In the genomic region with DNA sequence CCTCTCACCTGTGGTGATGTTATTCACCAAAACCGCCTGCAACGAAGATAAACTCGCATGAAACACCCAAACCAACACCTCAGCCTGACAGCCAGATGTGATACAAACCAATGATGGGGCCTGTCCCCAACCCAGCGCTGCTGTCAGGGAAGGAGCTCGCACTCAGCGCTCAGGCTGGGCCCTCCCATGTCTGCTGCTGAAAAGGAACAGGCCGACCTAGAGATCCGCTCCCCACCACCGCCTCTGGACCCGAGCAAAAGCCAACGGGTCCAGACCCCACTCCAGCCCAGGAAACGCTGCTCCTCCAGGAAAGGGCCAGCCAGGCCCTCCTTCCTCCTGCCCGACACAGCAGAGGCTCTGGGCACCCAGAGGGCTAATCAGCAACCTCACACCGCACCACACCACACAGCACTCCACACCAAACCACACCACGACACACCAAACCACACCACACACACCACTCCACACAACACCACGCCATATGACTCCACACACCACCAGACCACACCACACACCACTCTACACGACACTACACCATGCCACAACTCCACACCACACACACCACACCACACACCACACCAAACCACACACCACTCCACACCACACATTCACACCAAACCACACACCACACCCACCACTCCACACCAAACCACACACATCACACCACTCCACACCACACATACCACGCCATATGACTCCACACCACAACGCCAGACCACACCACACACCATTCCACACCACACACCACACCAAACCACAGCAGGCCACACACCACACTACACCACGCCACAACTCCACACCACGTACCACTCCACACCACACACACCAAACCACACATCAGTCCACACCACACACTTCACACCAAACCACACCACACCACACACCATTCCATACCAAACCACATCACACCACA, we compare ENCODE assay signal across 22 cellular contexts. TPM values are rescaled to one million over a fixed set of nuclear protein-coding genes. Genes with fewer than 3 reads are reported as not detected.
A peak's percentile ranks its signal among the peaks of the same experiment; 100 is the strongest.
DNase-seq lines count a peak whose midpoint lies in the region; FAIRE-seq and TF ChIP-seq lines count a peak whose summit lies in the region.
"Had no signal": no experiment of that assay in that cellular context is flagged by ENCODE, and none has a peak within 500 bp of the region (broad histone marks: within the 10 kb centered on the region; RNA-seq: fewer than 3 reads in every experiment).

No MANE protein-coding gene starts in this region.

- H3K27ac ChIP-seq in RWPE1 (peak overlapping the region; percentile 19; the same call in 1 of the 2 replicates), mesenchymal stem cell (ENCODE audit: low read length, poor library complexity, severe bottlenecking) (no peak overlapping the region), thymus (ENCODE audit: low read depth) (peak overlapping the region; percentile 5), substantia nigra (ENCODE audit: low read depth, low read length, poor library complexity, severe bottlenecking) (no peak overlapping the region)
- H3K27ac ChIP-seq: coronary artery, esophagus muscularis mucosa, ovary, SJSA1 had no signal

- H3K14ac ChIP-seq in mesenchymal stem cell (ENCODE audit: low read length in 2 of 2) = peak overlapping the region in 1 of 2 experiments; percentile 96

- no peak overlapping the region for H3K4me2 ChIP-seq in mesenchymal stem cell (ENCODE audit: low read length, poor library complexity, severe bottlenecking)

- peaks cover 20% of the 10 kb centered on the region for H3K79me1 ChIP-seq in mesenchymal stem cell (replicated peaks; ENCODE audit: low read length, poor library complexity, severe bottlenecking)

- 94% methylated on average over 21 of the region's 21 CpGs for WGBS in mesenchymal stem cell
- 91% methylated on average over 21 of the region's 21 CpGs for WGBS in thymus

- peaks cover 0 to 14% of the 10 kb centered on the region in 2 experiments for H3K36me3 ChIP-seq in mesenchymal stem cell (ENCODE audit: control insufficient read depth in 1 of 2, insufficient read depth in 2 of 2, low read depth in 1 of 2, low read length in 2 of 2)
- H3K36me3 ChIP-seq in thymus (ENCODE audit: control insufficient read depth, insufficient read depth) = no peaks in the 10 kb centered on the region
- H3K36me3 ChIP-seq: esophagus muscularis mucosa, ovary, SJSA1 had no signal

- POLR2A ChIA-PET in RWPE1 (lab: Yijun Ruan, JAX; ENCODE audit: low non-redundant PET) = no interaction called here

- H3K27me3 ChIP-seq in mesenchymal stem cell (ENCODE audit: control insufficient read depth in 1 of 2, insufficient read depth in 1 of 2, low read length in 2 of 2) = no peaks in the 10 kb centered on the region
- no peaks in the 10 kb centered on the region for H3K27me3 ChIP-seq in thymus (ENCODE audit: control insufficient read depth, insufficient read depth)
- H3K27me3 ChIP-seq: esophagus muscularis mucosa, ovary, SJSA1 had no signal

- H2AFZ ChIP-seq in mesenchymal stem cell (ENCODE audit: low read depth, low read length) = no peak overlapping the region

- H3K18ac ChIP-seq in mesenchymal stem cell (ENCODE audit: low read depth in 1 of 2, low read length in 2 of 2) = peak overlapping the region in 1 of 2 experiments; percentile 18

- peak overlapping the region; percentile 28 for H4K8ac ChIP-seq in mesenchymal stem cell (ENCODE audit: low read length)

- H3K4me3 ChIP-seq in mesenchymal stem cell (ENCODE audit: insufficient read depth in 1 of 2, low read depth in 1 of 2, low read length in 2 of 2) = no peak overlapping the region
- no peak overlapping the region for H3K4me3 ChIP-seq in thymus (ENCODE audit: low read length)
- H3K4me3 ChIP-seq: coronary artery, esophagus muscularis mucosa, ovary, SJSA1 had no signal

- peak; percentile 30 for FAIRE-seq in H54 (lab: Jason Lieb, UNC)
- FAIRE-seq: small intestine had no signal

- no peak for TF ChIP-seq POLR2A in H54 (IDR thresholded peaks at IDR 0.05; ENCODE audit: low read depth, low read length)

- no peak overlapping the region for H2BK120ac ChIP-seq in mesenchymal stem cell (ENCODE audit: low read depth, low read length)

- TF ChIP-seq CTCF in RWPE1 (conservative IDR thresholded peaks at IDR 0.05; ENCODE audit: low read depth) = no peak

- peak overlapping the region; percentile 83 for H4K91ac ChIP-seq in mesenchymal stem cell (ENCODE audit: low read length)

- no peak overlapping the region for H2AK5ac ChIP-seq in mesenchymal stem cell (ENCODE audit: low read length, severe bottlenecking)

- H2BK5ac ChIP-seq in mesenchymal stem cell (ENCODE audit: low read depth, low read length, poor library complexity, severe bottlenecking) = no peak overlapping the region

- DNase-seq in H54 (ENCODE audit: insufficient read length, low spot score) (no peak), RWPE1 (ENCODE audit: low spot score) (no peak), mesenchymal stem cell (no peak), COLO829 (ENCODE audit: low spot score) (no peak), SKM-1 treated with dmso at 0.1 percent for 144 hours (lab: John Stamatoyannopoulos, UW; ENCODE audit: unreplicated experiment) (no peak), substantia nigra (lab: John Stamatoyannopoulos, UW) (no peak)
- DNase-seq: activated effector memory CD4-positive, alpha-beta T cell treated with Interleukin-2 at 50 U/mL for 16 hours; Calu3; foreskin melanocyte; Karpas-422; left cardiac atrium; NCI-H1436; NCI-H2081 treated with DMSO at 0.1 percent for 48 hours; NCI-H748 treated with DMSO at 0.1 percent for 48 hours; ovary; retina; small intestine; T-cell had no signal

- CTCF ChIA-PET in RWPE1 (lab: Yijun Ruan, JAX) = no interaction called here

- H3K9me3 ChIP-seq in mesenchymal stem cell (ENCODE audit: control insufficient read depth, low read length) (no peaks in the 10 kb centered on the region), thymus (ENCODE audit: control insufficient read depth) (no peaks in the 10 kb centered on the region)
- H3K9me3 ChIP-seq: esophagus muscularis mucosa, ovary, SJSA1 had no signal

- no peak overlapping the region for H2BK15ac ChIP-seq in mesenchymal stem cell (ENCODE audit: low read depth, poor library complexity, severe bottlenecking)

- no peak overlapping the region for H3K23ac ChIP-seq in mesenchymal stem cell (ENCODE audit: low read length in 2 of 2)

- H3K4me1 ChIP-seq in mesenchymal stem cell (ENCODE audit: control insufficient read depth, insufficient read depth, low read depth, low read length) = peaks cover 6% of the 10 kb centered on the region
- H3K4me1 ChIP-seq in thymus (ENCODE audit: control insufficient read depth, insufficient read depth, low read length) = no peaks in the 10 kb centered on the region
- H3K4me1 ChIP-seq: esophagus muscularis mucosa, SJSA1 had no signal

- H2BK12ac ChIP-seq in mesenchymal stem cell (ENCODE audit: low read length in 2 of 2) = no peak overlapping the region

- H3K4ac ChIP-seq in mesenchymal stem cell (ENCODE audit: low read depth in 1 of 2, low read length in 2 of 2) = no peak overlapping the region

- no peak overlapping the region for H3K9ac ChIP-seq in mesenchymal stem cell (ENCODE audit: low read length)

RNA-seq across cellular contexts. Expression of a gene that starts 46.5 kb away (rescaled TPM):
- 113 TPM for polyA plus RNA-seq in mesenchymal stem cell (2013, experiment 1 of 2)
- polyA plus RNA-seq in mesenchymal stem cell (2013, experiment 2 of 2) = 115 TPM
- 41.5 TPM for polyA plus RNA-seq in thymus

Comparison
In these comparisons a context has a peak if more than half of its experiments do, and no peak if none do; other contexts are left out.
1. H3K27ac ChIP-seq: peak in RWPE1 (single experiment) and thymus (single experiment); none in mesenchymal stem cell (single experiment) and substantia nigra (single experiment).